Comparison of ENCODE assay signal across 1 cellular context in the genomic region with DNA sequence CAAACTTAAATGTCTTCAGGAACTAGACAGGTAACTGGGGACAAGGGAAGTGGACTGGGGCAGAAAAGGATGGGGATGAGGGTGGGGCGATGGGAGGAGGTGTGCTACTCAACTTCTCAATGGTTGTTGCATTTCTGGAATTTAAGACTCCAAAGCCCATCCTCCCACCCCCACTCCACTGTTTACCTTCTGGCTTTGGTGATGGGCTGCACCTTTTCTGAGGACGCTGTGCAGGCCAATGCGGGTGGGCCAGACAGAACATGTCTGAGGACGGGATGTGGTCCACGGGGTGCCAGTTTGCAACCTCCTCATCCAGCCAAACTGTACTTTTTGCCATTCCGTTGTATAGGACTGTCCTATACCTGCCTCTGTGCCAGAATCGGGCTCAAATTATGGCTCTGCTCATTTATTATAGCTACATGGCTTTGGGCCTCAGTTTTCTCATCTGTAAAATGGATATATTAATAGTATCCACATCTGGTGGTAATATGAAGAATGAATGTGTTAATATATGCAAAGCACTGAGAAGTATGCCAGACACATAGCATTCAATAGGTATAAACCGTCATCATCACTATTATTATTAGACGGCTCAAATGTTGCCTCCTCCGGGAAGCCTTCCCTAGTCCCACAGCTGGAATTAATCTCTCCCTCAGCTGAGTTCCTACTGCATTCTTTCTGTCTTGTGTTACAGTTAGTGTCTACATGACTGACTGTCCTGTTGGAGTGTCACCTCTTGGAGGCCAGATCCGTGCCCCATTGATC.
TF ChIP-seq lines count a peak whose summit lies in the region.

No MANE protein-coding gene starts in this region.

TF ChIP-seq in K562, 482 proteins besides CTCF, POLR2A, EP300 and RAD21 (continues in another document):
- TF ChIP-seq CAMTA2 (CRISPR knock-in tag; conservative IDR thresholded peaks at IDR 0.05), result no peak
- peak; percentile 88; the same call in 1 of the 2 replicates for TF ChIP-seq CBX1 (IDR thresholded peaks at IDR 0.05; ENCODE audit: low read depth)
- peak; percentile 36; the same call in 1 of the 2 replicates for TF ChIP-seq SPI1 (IDR thresholded peaks at IDR 0.05; ENCODE audit: borderline replicate concordance, low read depth, low read length)
- TF ChIP-seq ZBTB7A (IDR thresholded peaks at IDR 0.05; ENCODE audit: borderline replicate concordance, control insufficient read depth, low read depth, low read length), result no peak
- no peak for TF ChIP-seq BRF1 (IDR thresholded peaks at IDR 0.05; ENCODE audit: borderline replicate concordance, extremely low read depth, insufficient read length)
- TF ChIP-seq RNF2 (IDR thresholded peaks at IDR 0.05), result 0 out of 2 replicates have a peak, but pooled peaks have one; percentile 10
- no peak for TF ChIP-seq TRIM24 (IDR thresholded peaks at IDR 0.05)
- peak; percentile 100 for TF ChIP-seq BCOR (IDR thresholded peaks at IDR 0.05)
- no peak for TF ChIP-seq ZNF79 (CRISPR knock-in tag; IDR thresholded peaks at IDR 0.05; ENCODE audit: low read depth)
- TF ChIP-seq ZNF140 (CRISPR knock-in tag; IDR thresholded peaks at IDR 0.05), result no peak
- TF ChIP-seq FOXP4 (CRISPR knock-in tag; IDR thresholded peaks at IDR 0.05; ENCODE audit: borderline replicate concordance), result peak; percentile 41; the same call in 1 of the 2 replicates
- TF ChIP-seq SMAD2 (IDR thresholded peaks at IDR 0.05; ENCODE audit: low read depth, low read length), result no peak
- TF ChIP-seq, protein P1, sequence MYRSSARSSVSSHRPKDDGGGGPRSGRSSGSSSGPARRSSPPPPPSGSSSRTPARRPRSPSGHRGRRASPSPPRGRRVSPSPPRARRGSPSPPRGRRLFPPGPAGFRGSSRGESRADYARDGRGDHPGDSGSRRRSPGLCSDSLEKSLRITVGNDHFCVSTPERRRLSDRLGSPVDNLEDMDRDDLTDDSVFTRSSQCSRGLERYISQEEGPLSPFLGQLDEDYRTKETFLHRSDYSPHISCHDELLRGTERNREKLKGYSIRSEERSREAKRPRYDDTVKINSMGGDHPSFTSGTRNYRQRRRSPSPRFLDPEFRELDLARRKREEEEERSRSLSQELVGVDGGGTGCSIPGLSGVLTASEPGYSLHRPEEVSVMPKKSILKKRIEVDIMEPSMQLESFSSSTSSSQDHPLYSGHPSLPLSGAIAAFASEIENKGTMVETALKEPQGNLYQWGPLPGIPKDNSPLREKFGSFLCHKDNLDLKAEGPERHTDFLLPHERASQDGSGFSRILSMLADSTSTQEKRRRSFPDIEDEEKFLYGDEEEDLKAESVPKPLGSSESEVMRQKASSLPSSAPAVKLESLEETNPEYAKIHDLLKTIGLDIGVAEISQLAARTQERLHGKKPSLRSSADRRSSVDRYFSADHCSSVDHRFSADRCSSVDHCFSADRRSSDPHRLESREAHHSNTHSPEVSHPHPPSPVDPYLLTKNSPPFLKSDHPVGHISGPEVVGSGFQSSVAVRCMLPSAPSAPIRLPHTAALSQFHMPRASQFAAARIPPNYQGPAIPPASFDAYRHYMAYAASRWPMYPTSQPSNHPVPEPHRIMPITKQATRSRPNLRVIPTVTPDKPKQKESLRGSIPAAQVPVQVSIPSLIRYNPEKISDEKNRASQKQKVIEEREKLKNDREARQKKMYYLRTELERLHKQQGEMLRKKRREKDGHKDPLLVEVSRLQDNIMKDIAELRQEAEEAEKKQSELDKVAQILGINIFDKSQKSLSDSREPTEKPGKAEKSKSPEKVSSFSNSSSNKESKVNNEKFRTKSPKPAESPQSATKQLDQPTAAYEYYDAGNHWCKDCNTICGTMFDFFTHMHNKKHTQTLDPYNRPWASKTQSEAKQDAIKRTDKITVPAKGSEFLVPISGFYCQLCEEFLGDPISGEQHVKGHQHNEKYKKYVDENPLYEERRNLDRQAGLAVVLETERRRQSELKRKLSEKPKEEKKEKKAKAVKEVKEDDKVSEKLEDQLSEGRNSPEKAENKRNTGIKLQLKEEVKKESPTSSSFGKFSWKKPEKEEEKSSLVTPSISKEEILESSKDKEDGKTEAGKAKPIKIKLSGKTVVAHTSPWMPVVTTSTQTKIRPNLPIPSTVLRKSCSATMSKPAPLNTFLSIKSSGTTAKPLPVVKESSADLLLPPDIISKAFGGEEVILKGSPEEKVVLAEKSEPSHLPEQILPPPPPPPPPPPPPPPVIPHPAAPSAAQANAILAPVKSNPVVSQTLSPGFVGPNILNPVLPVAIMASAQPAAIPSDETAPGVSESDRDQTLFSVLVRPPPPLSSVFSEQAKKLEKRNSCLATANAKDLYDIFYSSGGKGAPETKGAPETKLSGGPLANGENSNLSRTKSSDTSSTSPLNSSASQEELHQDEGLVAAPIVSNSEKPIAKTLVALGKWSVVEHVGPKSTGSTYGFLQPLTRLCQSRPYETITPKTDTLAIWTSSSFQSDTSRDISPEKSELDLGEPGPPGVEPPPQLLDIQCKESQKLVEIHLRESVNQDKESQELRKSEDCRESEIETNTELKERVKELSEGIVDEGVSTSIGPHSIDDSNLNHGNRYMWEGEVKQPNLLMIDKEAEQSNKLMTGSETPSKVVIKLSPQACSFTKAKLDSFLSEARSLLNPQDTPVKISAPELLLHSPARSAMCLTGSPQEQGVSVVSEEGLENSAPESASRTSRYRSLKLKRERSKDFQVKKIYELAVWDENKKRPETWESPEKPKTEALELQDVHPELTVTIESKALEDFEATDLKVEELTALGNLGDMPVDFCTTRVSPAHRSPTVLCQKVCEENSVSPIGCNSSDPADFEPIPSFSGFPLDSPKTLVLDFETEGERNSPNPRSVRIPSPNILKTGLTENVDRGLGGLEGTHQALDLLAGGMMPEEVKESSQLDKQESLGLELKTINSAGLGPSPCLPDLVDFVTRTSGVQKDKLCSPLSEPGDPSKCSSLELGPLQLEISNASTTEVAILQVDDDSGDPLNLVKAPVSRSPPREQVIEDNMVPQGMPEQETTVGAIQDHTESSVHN (IDR thresholded peaks at IDR 0.05; ENCODE audit: borderline replicate concordance in 1 of 2, low read depth in 1 of 2), result no peak
- TF ChIP-seq, protein P2, sequence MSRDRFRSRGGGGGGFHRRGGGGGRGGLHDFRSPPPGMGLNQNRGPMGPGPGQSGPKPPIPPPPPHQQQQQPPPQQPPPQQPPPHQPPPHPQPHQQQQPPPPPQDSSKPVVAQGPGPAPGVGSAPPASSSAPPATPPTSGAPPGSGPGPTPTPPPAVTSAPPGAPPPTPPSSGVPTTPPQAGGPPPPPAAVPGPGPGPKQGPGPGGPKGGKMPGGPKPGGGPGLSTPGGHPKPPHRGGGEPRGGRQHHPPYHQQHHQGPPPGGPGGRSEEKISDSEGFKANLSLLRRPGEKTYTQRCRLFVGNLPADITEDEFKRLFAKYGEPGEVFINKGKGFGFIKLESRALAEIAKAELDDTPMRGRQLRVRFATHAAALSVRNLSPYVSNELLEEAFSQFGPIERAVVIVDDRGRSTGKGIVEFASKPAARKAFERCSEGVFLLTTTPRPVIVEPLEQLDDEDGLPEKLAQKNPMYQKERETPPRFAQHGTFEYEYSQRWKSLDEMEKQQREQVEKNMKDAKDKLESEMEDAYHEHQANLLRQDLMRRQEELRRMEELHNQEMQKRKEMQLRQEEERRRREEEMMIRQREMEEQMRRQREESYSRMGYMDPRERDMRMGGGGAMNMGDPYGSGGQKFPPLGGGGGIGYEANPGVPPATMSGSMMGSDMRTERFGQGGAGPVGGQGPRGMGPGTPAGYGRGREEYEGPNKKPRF (IDR thresholded peaks at IDR 0.05; ENCODE audit: low read depth, low read length), result no peak
- TF ChIP-seq ZNF347 (CRISPR knock-in tag; IDR thresholded peaks at IDR 0.05; ENCODE audit: low read depth), result no peak
- no peak for TF ChIP-seq FOXJ2 (tag; IDR thresholded peaks at IDR 0.05)
- no peak for TF ChIP-seq CEBPB (tag; IDR thresholded peaks at IDR 0.05)
- no peak for TF ChIP-seq NFXL1 (CRISPR knock-in tag; IDR thresholded peaks at IDR 0.05)
- TF ChIP-seq SIN3B (IDR thresholded peaks at IDR 0.05; ENCODE audit: low read depth), result no peak
- TF ChIP-seq CEBPG (CRISPR knock-in tag; IDR thresholded peaks at IDR 0.05), result no peak
- TF ChIP-seq CEBPG (tag; conservative IDR thresholded peaks at IDR 0.05 in 1 of 2, IDR thresholded peaks at IDR 0.05 in 1 of 2), result no peak
- TF ChIP-seq, protein P3, sequence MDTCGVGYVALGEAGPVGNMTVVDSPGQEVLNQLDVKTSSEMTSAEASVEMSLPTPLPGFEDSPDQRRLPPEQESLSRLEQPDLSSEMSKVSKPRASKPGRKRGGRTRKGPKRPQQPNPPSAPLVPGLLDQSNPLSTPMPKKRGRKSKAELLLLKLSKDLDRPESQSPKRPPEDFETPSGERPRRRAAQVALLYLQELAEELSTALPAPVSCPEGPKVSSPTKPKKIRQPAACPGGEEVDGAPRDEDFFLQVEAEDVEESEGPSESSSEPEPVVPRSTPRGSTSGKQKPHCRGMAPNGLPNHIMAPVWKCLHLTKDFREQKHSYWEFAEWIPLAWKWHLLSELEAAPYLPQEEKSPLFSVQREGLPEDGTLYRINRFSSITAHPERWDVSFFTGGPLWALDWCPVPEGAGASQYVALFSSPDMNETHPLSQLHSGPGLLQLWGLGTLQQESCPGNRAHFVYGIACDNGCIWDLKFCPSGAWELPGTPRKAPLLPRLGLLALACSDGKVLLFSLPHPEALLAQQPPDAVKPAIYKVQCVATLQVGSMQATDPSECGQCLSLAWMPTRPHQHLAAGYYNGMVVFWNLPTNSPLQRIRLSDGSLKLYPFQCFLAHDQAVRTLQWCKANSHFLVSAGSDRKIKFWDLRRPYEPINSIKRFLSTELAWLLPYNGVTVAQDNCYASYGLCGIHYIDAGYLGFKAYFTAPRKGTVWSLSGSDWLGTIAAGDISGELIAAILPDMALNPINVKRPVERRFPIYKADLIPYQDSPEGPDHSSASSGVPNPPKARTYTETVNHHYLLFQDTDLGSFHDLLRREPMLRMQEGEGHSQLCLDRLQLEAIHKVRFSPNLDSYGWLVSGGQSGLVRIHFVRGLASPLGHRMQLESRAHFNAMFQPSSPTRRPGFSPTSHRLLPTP (IDR thresholded peaks at IDR 0.05; ENCODE audit: borderline replicate concordance, extremely low read depth, insufficient read length), result peak; percentile 36
- peak in 1 of 2 experiments; percentile 78; a peak in 1 of 4 replicates for TF ChIP-seq ARNT (IDR thresholded peaks at IDR 0.05)
- no peak for TF ChIP-seq FOXA1 (IDR thresholded peaks at IDR 0.05; ENCODE audit: borderline replicate concordance)
- TF ChIP-seq AFF1 (IDR thresholded peaks at IDR 0.05; ENCODE audit: low read depth in 1 of 2, partially characterized antibody in 2 of 2), result no peak
- peak; percentile 41; the same call in 1 of the 2 replicates for TF ChIP-seq ZNF263 (CRISPR knock-in tag; IDR thresholded peaks at IDR 0.05; ENCODE audit: borderline replicate concordance)
- no peak for TF ChIP-seq SMAD1 (IDR thresholded peaks at IDR 0.05; ENCODE audit: low read depth, low read length, partially characterized antibody)
- TF ChIP-seq ELF1 (tag; IDR thresholded peaks at IDR 0.05), result no peak
- TF ChIP-seq, protein P4, sequence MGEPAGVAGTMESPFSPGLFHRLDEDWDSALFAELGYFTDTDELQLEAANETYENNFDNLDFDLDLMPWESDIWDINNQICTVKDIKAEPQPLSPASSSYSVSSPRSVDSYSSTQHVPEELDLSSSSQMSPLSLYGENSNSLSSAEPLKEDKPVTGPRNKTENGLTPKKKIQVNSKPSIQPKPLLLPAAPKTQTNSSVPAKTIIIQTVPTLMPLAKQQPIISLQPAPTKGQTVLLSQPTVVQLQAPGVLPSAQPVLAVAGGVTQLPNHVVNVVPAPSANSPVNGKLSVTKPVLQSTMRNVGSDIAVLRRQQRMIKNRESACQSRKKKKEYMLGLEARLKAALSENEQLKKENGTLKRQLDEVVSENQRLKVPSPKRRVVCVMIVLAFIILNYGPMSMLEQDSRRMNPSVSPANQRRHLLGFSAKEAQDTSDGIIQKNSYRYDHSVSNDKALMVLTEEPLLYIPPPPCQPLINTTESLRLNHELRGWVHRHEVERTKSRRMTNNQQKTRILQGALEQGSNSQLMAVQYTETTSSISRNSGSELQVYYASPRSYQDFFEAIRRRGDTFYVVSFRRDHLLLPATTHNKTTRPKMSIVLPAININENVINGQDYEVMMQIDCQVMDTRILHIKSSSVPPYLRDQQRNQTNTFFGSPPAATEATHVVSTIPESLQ (CRISPR knock-in tag; IDR thresholded peaks at IDR 0.05), result no peak
- TF ChIP-seq CHD4 (IDR thresholded peaks at IDR 0.05; ENCODE audit: insufficient read depth, insufficient replicate concordance, low read depth, low read length, poor library complexity, severe bottlenecking), result peak; percentile 96
- TF ChIP-seq ZNF584 (CRISPR knock-in tag; IDR thresholded peaks at IDR 0.05; ENCODE audit: low read depth), result no peak
